1 cellular context compared by ENCODE assay signal in genomic region chr13:113022391-113023216, GRCh38.
TF ChIP-seq lines count a peak whose summit lies in the region.

No MANE protein-coding gene starts in this region.

TF ChIP-seq in HepG2, 621 proteins besides CTCF, POLR2A, EP300 and RAD21 (continued from another document):
- peak; percentile 88 for TF ChIP-seq PAXIP1 (CRISPR knock-in tag; conservative IDR thresholded peaks at IDR 0.05)
- no peak for TF ChIP-seq ZFP36L1 (CRISPR knock-in tag; IDR thresholded peaks at IDR 0.05)
- TF ChIP-seq ZGPAT (CRISPR knock-in tag; IDR thresholded peaks at IDR 0.05): peak; percentile 90
- TF ChIP-seq HMG20B (CRISPR knock-in tag; conservative IDR thresholded peaks at IDR 0.05): peak; percentile 87
